19 cellular contexts compared by ENCODE assay signal in the genomic region with DNA sequence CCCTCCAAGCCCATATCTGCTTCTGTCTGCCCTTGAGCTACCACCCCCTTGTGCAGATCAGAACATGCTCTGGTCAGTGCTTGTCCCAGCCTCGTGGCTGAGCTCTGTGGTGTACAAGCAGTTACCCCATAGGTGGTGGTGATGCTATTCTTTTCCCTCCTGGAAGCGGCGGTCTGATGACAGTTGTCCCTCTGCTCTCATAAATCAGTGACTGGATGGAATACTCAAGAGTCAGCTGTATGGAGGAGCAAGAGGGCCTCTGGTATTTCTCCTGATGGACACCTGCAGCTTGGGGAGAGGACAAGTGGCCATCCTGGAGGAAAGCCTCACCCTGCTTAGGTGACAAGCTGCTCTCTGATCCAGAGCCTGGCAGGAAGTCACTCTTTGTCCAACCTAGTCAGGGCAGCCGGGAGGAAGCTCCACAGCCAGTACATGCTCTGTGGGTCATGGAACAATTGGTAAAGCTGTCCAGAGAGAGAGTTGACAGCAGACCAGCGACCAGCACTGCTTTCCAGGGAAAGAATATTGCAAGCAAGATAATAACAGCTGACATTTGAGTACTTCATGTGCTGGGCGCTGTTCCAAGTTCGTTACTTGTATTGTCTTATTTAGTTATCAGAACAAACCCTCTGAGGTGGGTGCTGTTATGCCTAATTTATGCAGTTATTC. TPM values are rescaled to one million over a fixed set of nuclear protein-coding genes. Genes with fewer than 3 reads are reported as not detected.
DNase-seq lines count a peak whose midpoint lies in the region; ATAC-seq, FAIRE-seq and TF ChIP-seq lines count a peak whose summit lies in the region.
"Had no signal": no experiment of that assay in that cellular context is flagged by ENCODE, and none has a peak within 500 bp of the region (broad histone marks: within the 10 kb centered on the region; RNA-seq: fewer than 3 reads in every experiment).

No MANE protein-coding gene starts in this region.

- no peak for TF ChIP-seq POLR2A in right lobe of liver (IDR thresholded peaks at IDR 0.05)
- TF ChIP-seq POLR2A in HepG2 (IDR thresholded peaks at IDR 0.05; ENCODE audit: insufficient read depth in 1 of 2, low read depth in 2 of 2, low read length in 2 of 2), result no peak

- H3K9me3 Mint-ChIP-seq in WTC11 (0 out of 2 replicates have a peak, but pooled peaks cover 4% of the 10 kb centered on the region), progenitor cell of endocrine pancreas (ENCODE audit: low read depth) (no peaks in the 10 kb centered on the region)
- H3K9me3 Mint-ChIP-seq in stimulated activated memory B cell treated with anti-CD40 and anti-IgM and Interleukin-4, amounts not matched to agents 10 μg/mL and 1 μg/mL and 100 μg/mL, for 72 hours, result no peaks in the 10 kb centered on the region
- H3K9me3 Mint-ChIP-seq: IgD-negative memory B cell had no signal

- no peak for FAIRE-seq in HepG2 (lab: Jason Lieb, UNC)
- FAIRE-seq: GM12891 had no signal

- H3K9ac ChIP-seq in HepG2 (ENCODE audit: insufficient read depth, low read depth, low read length), result no peak overlapping the region
- H3K9ac ChIP-seq: parathyroid adenoma had no signal

- no peak overlapping the region for H3K27ac ChIP-seq in right lobe of liver
- H3K27ac ChIP-seq in HepG2 (ENCODE audit: extremely low read length, insufficient read depth, low read length), result no peak overlapping the region
- H3K27ac ChIP-seq: parathyroid adenoma, vagina had no signal

- no peak for TF ChIP-seq CTCF in right lobe of liver (IDR thresholded peaks at IDR 0.05)
- TF ChIP-seq CTCF in HepG2 (CRISPR knock-in tag; IDR thresholded peaks at IDR 0.05), result no peak
- no peak for TF ChIP-seq CTCF in WTC11 (IDR thresholded peaks at IDR 0.05)
- TF ChIP-seq CTCF in progenitor cell of endocrine pancreas (IDR thresholded peaks at IDR 0.05; ENCODE audit: unreplicated experiment), result no peak

- H3K27me3 ChIP-seq in right lobe of liver, result no peaks in the 10 kb centered on the region
- H3K27me3 ChIP-seq in HepG2 (ENCODE audit: control insufficient read depth in 1 of 2, insufficient read depth in 2 of 2, low read length in 2 of 2), result no peaks in the 10 kb centered on the region
- H3K27me3 ChIP-seq: vagina had no signal

- H3K4me1 ChIP-seq in right lobe of liver (no peaks in the 10 kb centered on the region), HepG2 (ENCODE audit: insufficient read depth, low read length) (no peaks in the 10 kb centered on the region)
- H3K4me1 ChIP-seq: parathyroid adenoma, vagina had no signal

- no peak overlapping the region for H3K4me3 ChIP-seq in right lobe of liver
- H3K4me3 ChIP-seq in HepG2 (replicated peaks in 1 of 3; ENCODE audit: insufficient read depth in 1 of 3, low read depth in 2 of 3, low read length in 3 of 3), result no peak overlapping the region
- H3K4me3 ChIP-seq: vagina had no signal

- H3K36me3 Mint-ChIP-seq in WTC11 (peaks cover 32% of the 10 kb centered on the region), progenitor cell of endocrine pancreas (ENCODE audit: insufficient read depth) (peaks cover 9% of the 10 kb centered on the region)
- peaks cover 45% of the 10 kb centered on the region for H3K36me3 Mint-ChIP-seq in stimulated activated memory B cell treated with anti-CD40 and anti-IgM and Interleukin-4, amounts not matched to agents 10 μg/mL and 1 μg/mL and 100 μg/mL, for 72 hours

- intact Hi-C loops in right lobe of liver (cut with DNase I), result no loop called here
- intact Hi-C loops in HepG2 (cut with micrococcal nuclease; ENCODE audit: unreplicated experiment), result no loop called here
- intact Hi-C loops in left cardiac atrium (cut with DNase I), result no loop called here

- peak; percentile 35 to 66 (median 38) for ATAC-seq in right lobe of liver
- no peak for ATAC-seq in HepG2
- no peak for ATAC-seq in WTC11
- ATAC-seq in left cardiac atrium, result peak; percentile 63 to 85
- no peak for ATAC-seq in HG03196 (IDR thresholded peaks at IDR 0.05; ENCODE audit: unreplicated experiment)
- ATAC-seq in stimulated activated memory B cell treated with anti-CD40 and anti-IgM and Interleukin-4, amounts not matched to agents 10 μg/mL and 1 μg/mL and 100 μg/mL, for 72 hours, result no peak

- H3K9me3 ChIP-seq in right lobe of liver (no peaks in the 10 kb centered on the region), HepG2 (ENCODE audit: low read length) (no peaks in the 10 kb centered on the region)
- H3K9me3 ChIP-seq: vagina had no signal

- H3K36me3 ChIP-seq in right lobe of liver (no peaks in the 10 kb centered on the region), HepG2 (replicated peaks in 1 of 2; ENCODE audit: control insufficient read depth in 1 of 2, insufficient read depth in 2 of 2, low read length in 2 of 2) (peaks cover 10 to 11% of the 10 kb centered on the region in 2 experiments; a peak in 4 of 5 replicates)

- POLR2A ChIA-PET in HepG2 (lab: Yijun Ruan, JAX) (no interaction called here), WTC11 (lab: Charles Lee) (no interaction called here)

- H3K27ac Mint-ChIP-seq in WTC11 (peak overlapping the region; percentile 95), progenitor cell of endocrine pancreas (no peak overlapping the region)
- H3K27ac Mint-ChIP-seq in stimulated activated memory B cell treated with anti-CD40 and anti-IgM and Interleukin-4, amounts not matched to agents 10 μg/mL and 1 μg/mL and 100 μg/mL, for 72 hours, result no peak overlapping the region

- 85% methylated on average over 3 of the region's 7 CpGs for WGBS in right lobe of liver (ENCODE audit: insufficient coverage, low coverage, low lambda C conversion rate, missing lambda C conversion rate)
- WGBS in HepG2 (ENCODE audit: low lambda C conversion rate), result 91% methylated on average over 7 of the region's 7 CpGs

- no peak for DNase-seq in right lobe of liver
- no peak for DNase-seq in HepG2 (ENCODE audit: low spot score)
- DNase-seq in WTC11 (ENCODE audit: low spot score), result no peak
- peak; percentile 63 for DNase-seq in left cardiac atrium
- DNase-seq in progenitor cell of endocrine pancreas (ENCODE audit: low spot score, unreplicated experiment), result no peak
- DNase-seq in epidermal melanocyte (ENCODE audit: insufficient read length, low spot score), result no peak
- DNase-seq: activated effector memory CD4-positive, alpha-beta T cell treated with anti-CD3 and anti-CD28 coated beads, Interleukin-2, amount 50 U/mL, for 16 hours; aorta; cortex of kidney; HCEC 1CT; hippocampal formation; NCI-H1092 treated with DMSO at 0.1 percent for 48 hours; NCI-H526 treated with DMSO at 0.1 percent for 48 hours had no signal

- H4K20me1 ChIP-seq in HepG2 (ENCODE audit: insufficient read depth, low read length), result no peaks in the 10 kb centered on the region

- no peaks in the 10 kb centered on the region for H3K79me2 ChIP-seq in HepG2 (ENCODE audit: insufficient read depth, low read length)

- H3K4me2 ChIP-seq in HepG2 (ENCODE audit: low read depth, low read length), result no peak overlapping the region

- CTCF ChIA-PET in HepG2 (lab: Yijun Ruan, JAX; ENCODE audit: low intra/inter-chr PET ratio, low total read pairs) (no interaction called here), WTC11 (lab: Charles Lee) (interaction anchor here (1.0 to 2.5 kb wide), 5 partner anchors 23 to 288 kb away, joined by 3 to 14 read pairs (median 8); a partner anchor contains a TSS)

- H3K27me3 Mint-ChIP-seq in WTC11 (ENCODE audit: low read depth) (no peaks in the 10 kb centered on the region), progenitor cell of endocrine pancreas (no peaks in the 10 kb centered on the region)
- H3K27me3 Mint-ChIP-seq in stimulated activated memory B cell treated with anti-CD40 and anti-IgM and Interleukin-4, amounts not matched to agents 10 μg/mL and 1 μg/mL and 100 μg/mL, for 72 hours, result no peaks in the 10 kb centered on the region
- H3K27me3 Mint-ChIP-seq: IgD-negative memory B cell had no signal

- TF ChIP-seq EP300 in HepG2 (IDR thresholded peaks at IDR 0.05; ENCODE audit: low read depth in 2 of 2, low read length in 2 of 2), result no peak
- TF ChIP-seq EP300 in HepG2 (CRISPR knock-in tag; IDR thresholded peaks at IDR 0.05; ENCODE audit: borderline replicate concordance), result no peak

- peaks cover 29% of the 10 kb centered on the region for H3K4me1 Mint-ChIP-seq in WTC11
- no peaks in the 10 kb centered on the region for H3K4me1 Mint-ChIP-seq in progenitor cell of endocrine pancreas (ENCODE audit: low read depth)
- H3K4me1 Mint-ChIP-seq in stimulated activated memory B cell treated with anti-CD40 and anti-IgM and Interleukin-4, amounts not matched to agents 10 μg/mL and 1 μg/mL and 100 μg/mL, for 72 hours, result peaks cover 27% of the 10 kb centered on the region

- TF ChIP-seq RAD21 in HepG2 (CRISPR knock-in tag; IDR thresholded peaks at IDR 0.05), result no peak

- H2AFZ ChIP-seq in HepG2 (ENCODE audit: low read length), result no peak overlapping the region
- H2AFZ ChIP-seq: parathyroid adenoma had no signal

- no peak overlapping the region for H3K4me3 Mint-ChIP-seq in WTC11
- H3K4me3 Mint-ChIP-seq in progenitor cell of endocrine pancreas (ENCODE audit: low read depth), result no peak overlapping the region
- no peak overlapping the region for H3K4me3 Mint-ChIP-seq in stimulated activated memory B cell treated with anti-CD40 and anti-IgM and Interleukin-4, amounts not matched to agents 10 μg/mL and 1 μg/mL and 100 μg/mL, for 72 hours
- H3K4me3 Mint-ChIP-seq: IgD-negative memory B cell had no signal

- BruUV-seq in HepG2 (replicated peaks; lab: Mats Ljungman, UMichigan), result no TSS peak

- in situ Hi-C loops in HepG2 (cut with HindIII; ENCODE audit: extremely low pct_ligation_motif_present, low pct_unique_long_range_greater_than_20kb), result no loop called here

RNA-seq across cellular contexts. Expression of a gene that starts 47.2 kb away (rescaled TPM):
- total RNA-seq in right lobe of liver (100 to 1,000 TPM in 2 of 6 experiments, 10 to 100 TPM in 4; 35.5 to 106 (median 43.8) TPM), HepG2 (2016; rRNA removed; fragmentation: Illumina TruSeq; extraction: Trizol) (86.3 and 109 TPM in 2 replicates), WTC11 (2021) (94.2 to 103 TPM (median 94.6 TPM) in 3 replicates), left cardiac atrium (10 to 100 TPM; 41.0 to 52.2 TPM), progenitor cell of endocrine pancreas (73.5 and 73.8 TPM in 2 replicates)
- total RNA-seq in HepG2 (2016; cell fraction: cytosol; rRNA removed; fragmentation: Illumina TruSeq; extraction: Trizol; ENCODE audit: low read depth), result 35.8 and 45.6 TPM in 2 replicates
- 84.6 and 104 TPM in 2 replicates for total RNA-seq in HepG2 (2016; cell fraction: insoluble cytoplasmic fraction; rRNA removed; fragmentation: Illumina TruSeq; extraction: Trizol)
- total RNA-seq in HepG2 (2016; cell fraction: membrane; rRNA removed; fragmentation: Illumina TruSeq; extraction: Trizol), result 37.7 and 45.1 TPM in 2 replicates
- total RNA-seq in HepG2 (2016; cell fraction: nucleus; rRNA removed; fragmentation: Illumina TruSeq; extraction: Trizol), result 33.5 and 37.6 TPM in 2 replicates
- 19.3 and 25.5 TPM in 2 replicates for polyA plus RNA-seq in HepG2 (2011; rRNA removed)
- 23.9 and 54.3 TPM in 2 replicates for polyA plus RNA-seq in HepG2 (2011; cell fraction: cytosol; rRNA removed)
- 51.9 and 57.0 TPM in 2 replicates for polyA plus RNA-seq in HepG2 (2011; cell fraction: nucleus; rRNA removed)
- polyA plus RNA-seq in HepG2 (2012), result 21.2 and 23.7 TPM in 2 replicates
- polyA plus RNA-seq in HepG2 (2016; cell fraction: cytosol; fragmentation: Illumina TruSeq; extraction: Trizol; ENCODE audit: low read depth), result 35.0 and 35.6 TPM in 2 replicates
- polyA plus RNA-seq in HepG2 (2016; cell fraction: insoluble cytoplasmic fraction; fragmentation: Illumina TruSeq; extraction: Trizol; ENCODE audit: low read depth), result 80.7 and 95.3 TPM in 2 replicates
- 26.0 and 27.7 TPM in 2 replicates for polyA plus RNA-seq in HepG2 (2016; cell fraction: membrane; fragmentation: Illumina TruSeq; extraction: Trizol; ENCODE audit: low read depth)
- polyA plus RNA-seq in HepG2 (2016; cell fraction: nucleus; fragmentation: Illumina TruSeq; extraction: Trizol; ENCODE audit: insufficient read depth, low read depth), result 59.0 and 66.7 TPM in 2 replicates
- 4.2 and 28.6 TPM in 2 replicates for polyA minus RNA-seq in HepG2 (2011; rRNA and poly(A)+ RNA removed; ENCODE audit: low replicate concordance)
- 37.4 and 37.9 TPM in 2 replicates for polyA minus RNA-seq in HepG2 (2011; cell fraction: cytosol; rRNA and poly(A)+ RNA removed)
- polyA minus RNA-seq in HepG2 (2011; cell fraction: nucleus; rRNA and poly(A)+ RNA removed), result 10.8 and 19.3 TPM in 2 replicates

Comparison
In these comparisons a context has a peak if more than half of its experiments do, and no peak if none do; other contexts are left out.
1. ATAC-seq: peak in right lobe of liver (4 of 4) and left cardiac atrium (2 of 2); none in HepG2 (single experiment), WTC11 (single experiment), HG03196 (single experiment) and stimulated activated memory B cell treated with anti-CD40 and anti-IgM and Interleukin-4, amounts not matched to agents 10 μg/mL and 1 μg/mL and 100 μg/mL, for 72 hours (single experiment).